Comparison of ENCODE assay signal across 11 cellular contexts in genomic region chr1:18922848-18923475, GRCh38. TPM values are rescaled to one million over a fixed set of nuclear protein-coding genes. Genes with fewer than 3 reads are reported as not detected.
DNase-seq lines count a peak whose midpoint lies in the region; ATAC-seq and TF ChIP-seq lines count a peak whose summit lies in the region.
"Had no signal": no experiment of that assay in that cellular context is flagged by ENCODE, and none has a peak within 500 bp of the region (broad histone marks: within the 10 kb centered on the region; RNA-seq: fewer than 3 reads in every experiment).

No MANE protein-coding gene starts in this region.

- TF ChIP-seq POLR2A in NB4 (IDR thresholded peaks at IDR 0.05; ENCODE audit: extremely low read depth, insufficient read length): no peak

- peak overlapping the region; percentile 95 to 97 for H3K27ac ChIP-seq in ascending aorta
- peak overlapping the region; percentile 71 to 90 for H3K27ac ChIP-seq in left lung
- peak overlapping the region; percentile 96 for H3K27ac ChIP-seq in temporal lobe (ENCODE audit: low read depth, low read length)

- H3K4me3 ChIP-seq in NB4 (ENCODE audit: low read depth, low read length) (no peak overlapping the region), ascending aorta (peak overlapping the region; percentile 31 to 54), left lung (no peak overlapping the region)

- H3K36me3 ChIP-seq in ascending aorta (peaks cover 18 to 29% of the 10 kb centered on the region in 2 donors), left lung (peaks cover 0 to 18% of the 10 kb centered on the region in 2 donors)

- DNase-seq in NB4 (ENCODE audit: low read depth) (peak; percentile 69), ascending aorta (ENCODE audit: low spot score in 2 of 2) (no peak), left lung (peak in 1 of 2 donors; percentile 72), midbrain (lab: John Stamatoyannopoulos, UW) (no peak)
- DNase-seq: NCI-H2081; stimulated activated CD4-positive, alpha-beta T cell treated with anti-CD3 and anti-CD28 coated beads, Interleukin-4, amount 100 ng/mL, for 24 hours had no signal

- TF ChIP-seq CTCF in NB4 (IDR thresholded peaks at IDR 0.05; ENCODE audit: low read depth, low read length) (no peak), ascending aorta (IDR thresholded peaks at IDR 0.05) (no peak), left lung (IDR thresholded peaks at IDR 0.05) (no peak)

- H3K9me3 ChIP-seq in ascending aorta (no peaks in the 10 kb centered on the region), left lung (no peaks in the 10 kb centered on the region)

- H3K27me3 ChIP-seq in ascending aorta (no peaks in the 10 kb centered on the region), left lung (no peaks in the 10 kb centered on the region)

- intact Hi-C loops in ascending aorta (cut with DNase I) (loop anchor here (1.0 to 10.0 kb wide), 5 partner anchors 27 to 392 kb away; partner anchors contain the start of genes AKR7A2, IFFO2 and SLC66A1), left lung (cut with DNase I) (no loop called here)

- H3K4me1 ChIP-seq in ascending aorta (peaks cover 43 to 55% of the 10 kb centered on the region in 2 donors), left lung (peaks cover 50 to 62% of the 10 kb centered on the region in 2 donors)

- peak; percentile 3 for ATAC-seq in left lung
- no peak for ATAC-seq in GM18858 (IDR thresholded peaks at IDR 0.05; ENCODE audit: unreplicated experiment)
- ATAC-seq in HG02571 (IDR thresholded peaks at IDR 0.05; ENCODE audit: unreplicated experiment): no peak
- ATAC-seq in HG03442 (IDR thresholded peaks at IDR 0.05; ENCODE audit: unreplicated experiment): no peak
- ATAC-seq: activated CD8-positive, alpha-beta memory T cell treated with anti-CD3 and anti-CD28 coated beads, Interleukin-2, amount 10 ng/mL, durations not matched to agents 7 days and 5 days had no signal

RNA-seq across cellular contexts. Expression of gene ALDH4A1, which starts 20.6 kb away (rescaled TPM):
- 16.6 TPM for total RNA-seq in ascending aorta
- total RNA-seq in left lung: 10 to 100 TPM; 11.3 to 17.4 TPM
- total RNA-seq in temporal lobe: 4.9 TPM

RNA-seq across cellular contexts. Expression of gene IFFO2, which starts 33.5 kb away (rescaled TPM):
- total RNA-seq in ascending aorta (131 TPM), left lung (10 to 100 TPM; 14.1 to 14.7 TPM), temporal lobe (6.9 TPM)

Comparison
In these comparisons a context has a peak if more than half of its experiments do, and no peak if none do; other contexts are left out.
1. H3K4me3 ChIP-seq: peak in ascending aorta (2 of 2); none in NB4 (single experiment) and left lung (0 of 2).
2. Peak in every context shown above with its lines, with median percentiles within 50 percentile points of each other: H3K27ac ChIP-seq.